18 cellular contexts compared by ENCODE assay signal in the genomic region with DNA sequence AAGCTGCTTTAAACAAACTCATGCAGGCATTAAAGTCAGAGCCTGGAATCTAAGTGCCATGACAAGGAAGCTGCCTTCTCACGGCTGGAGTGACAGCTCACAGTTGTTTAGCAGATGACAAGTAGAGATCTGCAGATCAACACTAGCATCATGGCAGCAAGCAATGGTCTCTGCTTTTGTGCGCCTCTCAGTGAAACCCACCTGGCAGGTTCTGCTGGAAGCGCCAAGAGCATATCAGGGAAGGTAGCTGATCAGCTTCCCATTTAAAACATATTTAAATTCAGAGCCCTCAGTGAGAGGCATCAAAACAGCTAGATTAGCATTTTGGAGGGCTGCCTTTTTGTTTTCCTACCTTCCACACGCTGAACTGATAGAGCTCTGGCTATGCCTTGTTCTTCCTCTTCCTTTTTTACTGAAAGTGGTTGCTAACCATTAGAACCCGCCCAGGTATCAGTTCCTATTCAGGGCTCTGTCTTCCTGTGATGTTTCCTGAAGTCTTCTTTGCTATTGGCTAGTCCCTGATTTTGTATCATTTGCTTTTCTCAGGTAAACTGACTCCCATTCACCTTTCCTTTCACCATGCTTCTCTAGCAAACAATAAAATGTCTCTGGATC.
DNase-seq lines count a peak whose midpoint lies in the region; ATAC-seq and TF ChIP-seq lines count a peak whose summit lies in the region.
"Had no signal": no experiment of that assay in that cellular context is flagged by ENCODE, and none has a peak within 500 bp of the region (broad histone marks: within the 10 kb centered on the region; RNA-seq: fewer than 3 reads in every experiment).

No MANE protein-coding gene starts in this region.

- DNase-seq in H9, result peak; percentile 32
- peak; percentile 48 for DNase-seq in NCI-H510A (lab: John Stamatoyannopoulos, UW)
- no peak for DNase-seq in WTC11 (ENCODE audit: low spot score)
- DNase-seq in neuronal stem cell (ENCODE audit: low spot score), result no peak
- no peak for DNase-seq in activated naive CD4-positive, alpha-beta T cell treated with anti-CD3 and anti-CD28 coated beads, Interleukin-2, amount 10 ng/mL, durations not matched to agents 7 days and 5 days
- DNase-seq in activated CD4-positive, alpha-beta T cell treated with anti-CD3 and anti-CD28 coated beads, Interleukin-2, amount 50 U/mL, for 4 hours, result no peak
- DNase-seq: ACHN, DMS 273 treated with DMSO at 0.1 percent for 48 hours, GF-D8, NCI-H1436 treated with DMSO at 0.1 percent for 48 hours, NCI-H2029, NCI-H2171 treated with DMSO at 0.1 percent for 48 hours, NCI-H446, SW 1271, T-helper 2 cell had no signal

- H3K9me3 ChIP-seq in H9 (ENCODE audit: control insufficient read depth, low read depth, low read length) (no peaks in the 10 kb centered on the region), neuronal stem cell (replicated peaks in 1 of 2; ENCODE audit: control insufficient read depth in 2 of 2, insufficient read depth in 1 of 2, low read depth in 1 of 2, low read length in 2 of 2) (no peaks in the 10 kb centered on the region)

- H2BK20ac ChIP-seq in H9 (ENCODE audit: low read depth, low read length, poor library complexity, severe bottlenecking), result no peak overlapping the region

- TF ChIP-seq CTCF in H9 (conservative IDR thresholded peaks at IDR 0.05) (no peak), WTC11 (IDR thresholded peaks at IDR 0.05) (no peak)

- H3K27ac ChIP-seq in H9 (ENCODE audit: insufficient read length, low read depth, low read length) (no peak overlapping the region), neuronal stem cell (replicated peaks; ENCODE audit: low read length) (no peak overlapping the region)
- H3K27ac ChIP-seq: C4-2B had no signal

- H3K4me1 Mint-ChIP-seq in H9, result peaks cover 9 to 11% of the 10 kb centered on the region in 2 experiments
- peaks cover 13% of the 10 kb centered on the region for H3K4me1 Mint-ChIP-seq in WTC11
- no peaks in the 10 kb centered on the region for H3K4me1 Mint-ChIP-seq in activated naive CD4-positive, alpha-beta T cell treated with anti-CD3 and anti-CD28 coated beads, Interleukin-2, amount 10 ng/mL, durations not matched to agents 7 days and 5 days

- no peak overlapping the region for H2AK5ac ChIP-seq in H9 (ENCODE audit: insufficient read length, low read length)
- H2AK5ac ChIP-seq in neuronal stem cell (ENCODE audit: low read depth, low read length), result no peak overlapping the region

- H2BK120ac ChIP-seq in H9 (ENCODE audit: low read depth, low read length, poor library complexity, severe bottlenecking), result no peak overlapping the region
- no peak overlapping the region for H2BK120ac ChIP-seq in neuronal stem cell (ENCODE audit: low read depth, low read length)

- H3K23me2 ChIP-seq in H9 (ENCODE audit: insufficient read length, low read depth, low read length, poor library complexity, severe bottlenecking), result no peaks in the 10 kb centered on the region

- H3K27me3 Mint-ChIP-seq in H9 (ENCODE audit: low read depth), result no peaks in the 10 kb centered on the region
- no peaks in the 10 kb centered on the region for H3K27me3 Mint-ChIP-seq in WTC11 (ENCODE audit: low read depth)
- no peaks in the 10 kb centered on the region for H3K27me3 Mint-ChIP-seq in activated naive CD4-positive, alpha-beta T cell treated with anti-CD3 and anti-CD28 coated beads, Interleukin-2, amount 10 ng/mL, durations not matched to agents 7 days and 5 days

- H4K91ac ChIP-seq in H9 (ENCODE audit: insufficient read length, low read depth, low read length), result no peak overlapping the region
- no peak overlapping the region for H4K91ac ChIP-seq in neuronal stem cell (ENCODE audit: low read depth, low read length, poor library complexity)

- no peak overlapping the region for H3T11ph ChIP-seq in H9 (ENCODE audit: low read length)

- peak; percentile 65 for ATAC-seq in WTC11
- no peak for ATAC-seq in GM18868 (IDR thresholded peaks at IDR 0.05; ENCODE audit: unreplicated experiment)
- ATAC-seq: Right ventricle myocardium inferior had no signal

- CTCF ChIA-PET in WTC11 (lab: Charles Lee), result interaction anchor here (1.2 to 1.5 kb wide), 2 partner anchors 9 to 13 kb away, joined by 3 read pairs; no protein-coding TSS in a partner anchor
- CTCF ChIA-PET in activated naive CD4-positive, alpha-beta T cell treated with anti-CD3 and anti-CD28 coated beads, Interleukin-2, amount 10 ng/mL, durations not matched to agents 7 days and 5 days (lab: Charles Lee), result no interaction called here

- no peak overlapping the region for H2BK12ac ChIP-seq in H9 (ENCODE audit: insufficient read length, low read depth, low read length)
- no peak overlapping the region for H2BK12ac ChIP-seq in neuronal stem cell (ENCODE audit: low read length)

- H3K36me3 Mint-ChIP-seq in H9 (ENCODE audit: insufficient read depth in 1 of 3, low read depth in 3 of 3), result no peaks in the 10 kb centered on the region
- no peaks in the 10 kb centered on the region for H3K36me3 Mint-ChIP-seq in WTC11
- H3K36me3 Mint-ChIP-seq in activated naive CD4-positive, alpha-beta T cell treated with anti-CD3 and anti-CD28 coated beads, Interleukin-2, amount 10 ng/mL, durations not matched to agents 7 days and 5 days, result no peaks in the 10 kb centered on the region

- no peak overlapping the region for H4K8ac ChIP-seq in H9 (replicated peaks; ENCODE audit: insufficient read length, low read depth, low read length)
- no peak overlapping the region for H4K8ac ChIP-seq in neuronal stem cell (ENCODE audit: low read depth, low read length)

- no peaks in the 10 kb centered on the region for H3K79me2 ChIP-seq in H9 (ENCODE audit: insufficient read depth, low read length)

- H3K4me3 Mint-ChIP-seq in H9, result no peak overlapping the region
- H3K4me3 Mint-ChIP-seq in WTC11, result no peak overlapping the region
- no peak overlapping the region for H3K4me3 Mint-ChIP-seq in activated naive CD4-positive, alpha-beta T cell treated with anti-CD3 and anti-CD28 coated beads, Interleukin-2, amount 10 ng/mL, durations not matched to agents 7 days and 5 days

- WGBS in H9 (ENCODE audit: extremely low coverage, insufficient read length, low lambda C conversion rate), result no CpG with 5 or more reads among the region's 5 CpGs
- WGBS in neuronal stem cell (ENCODE audit: extremely low coverage in 2 of 2, insufficient read length in 2 of 2, insufficient replicate concordance in 1 of 2), 2 donors, result no CpG with 5 or more reads among the region's 5 CpGs

- H3K9ac ChIP-seq in H9 (ENCODE audit: extremely low read depth, insufficient read length, low read length) (no peak overlapping the region), neuronal stem cell (ENCODE audit: low read depth, low read length, poor library complexity) (no peak overlapping the region)

- peaks cover 3% of the 10 kb centered on the region; the same call in 1 of the 2 replicates for H3K4me1 ChIP-seq in H9 (ENCODE audit: insufficient read depth, low read length)
- no peaks in the 10 kb centered on the region for H3K4me1 ChIP-seq in neuronal stem cell (ENCODE audit: control insufficient read depth in 2 of 2, insufficient read depth in 1 of 2, low read depth in 1 of 2, low read length in 2 of 2)

- no peak overlapping the region for H3K4me2 ChIP-seq in H9 (ENCODE audit: insufficient read depth, insufficient read length, low read length)
- no peak overlapping the region for H3K4me2 ChIP-seq in neuronal stem cell (ENCODE audit: insufficient read depth, low read length, poor library complexity, severe bottlenecking)

- H2BK15ac ChIP-seq in H9 (ENCODE audit: low read depth, low read length), result no peak overlapping the region
- H2BK15ac ChIP-seq in neuronal stem cell (ENCODE audit: low read length), result no peak overlapping the region

- H2AFZ ChIP-seq in H9 (ENCODE audit: low read length) (peak overlapping the region; percentile 0), neuronal stem cell (ENCODE audit: low read length) (no peak overlapping the region)

- H3K36me3 ChIP-seq in neuronal stem cell (replicated peaks in 1 of 2; ENCODE audit: control insufficient read depth in 2 of 2, insufficient read depth in 2 of 2, low read length in 2 of 2), result no peaks in the 10 kb centered on the region

- no peak overlapping the region for H3K18ac ChIP-seq in H9 (ENCODE audit: insufficient read length, low read depth, low read length)
- H3K18ac ChIP-seq in neuronal stem cell (ENCODE audit: low read length), result peak overlapping the region; percentile 49

- H3K23ac ChIP-seq in H9 (ENCODE audit: insufficient read length, low read depth, low read length) (no peak overlapping the region), neuronal stem cell (ENCODE audit: low read depth, low read length, poor library complexity) (no peak overlapping the region)

- no peak overlapping the region for H3K4me3 ChIP-seq in neuronal stem cell (ENCODE audit: low read length in 2 of 2)

- no peaks in the 10 kb centered on the region for H3K27me3 ChIP-seq in H9 (ENCODE audit: insufficient read depth, low read length)
- no peaks in the 10 kb centered on the region for H3K27me3 ChIP-seq in neuronal stem cell (ENCODE audit: control insufficient read depth in 3 of 3, insufficient read depth in 3 of 3, low read depth in 1 of 3, low read length in 3 of 3)

- H3K14ac ChIP-seq in H9 (ENCODE audit: insufficient read depth, low read length) (no peak overlapping the region), neuronal stem cell (ENCODE audit: low read length) (no peak overlapping the region)

- H3K79me1 ChIP-seq in H9 (ENCODE audit: insufficient read depth, low read depth, low read length, poor library complexity, severe bottlenecking) (no peaks in the 10 kb centered on the region), neuronal stem cell (ENCODE audit: low read depth, low read length) (no peaks in the 10 kb centered on the region)

- H3K9me3 Mint-ChIP-seq in H9, result no peaks in the 10 kb centered on the region
- H3K9me3 Mint-ChIP-seq in WTC11, result no peaks in the 10 kb centered on the region
- no peaks in the 10 kb centered on the region for H3K9me3 Mint-ChIP-seq in activated naive CD4-positive, alpha-beta T cell treated with anti-CD3 and anti-CD28 coated beads, Interleukin-2, amount 10 ng/mL, durations not matched to agents 7 days and 5 days

- no peak overlapping the region for H3K56ac ChIP-seq in H9 (ENCODE audit: insufficient read length, low read depth, low read length)

- POLR2A ChIA-PET in WTC11 (lab: Charles Lee), result no interaction called here

- H4K20me1 ChIP-seq in H9 (ENCODE audit: control insufficient read depth, insufficient read depth, insufficient read length), result no peaks in the 10 kb centered on the region

- H2BK5ac ChIP-seq in H9 (ENCODE audit: insufficient read length, low read length), result no peak overlapping the region
- H2BK5ac ChIP-seq in neuronal stem cell (ENCODE audit: low read length), result no peak overlapping the region

- H3K27ac Mint-ChIP-seq in H9, result peak overlapping the region in 1 of 3 experiments; percentile 25; a peak in 1 of 7 replicates
- 0 out of 2 replicates have a peak overlapping the region, but pooled peaks have one; percentile 1 for H3K27ac Mint-ChIP-seq in WTC11
- H3K27ac Mint-ChIP-seq in activated naive CD4-positive, alpha-beta T cell treated with anti-CD3 and anti-CD28 coated beads, Interleukin-2, amount 10 ng/mL, durations not matched to agents 7 days and 5 days, result no peak overlapping the region

- H3K4ac ChIP-seq in H9 (ENCODE audit: low read depth, low read length) (no peak overlapping the region), neuronal stem cell (ENCODE audit: low read length) (no peak overlapping the region)

- no peak overlapping the region for H4K5ac ChIP-seq in H9 (ENCODE audit: insufficient read length, low read depth, low read length)

Comparison
In these comparisons a context has a peak if more than half of its experiments do, and no peak if none do; other contexts are left out.
1. DNase-seq: peak in H9 (single experiment) and NCI-H510A (single experiment); none in WTC11 (single experiment), neuronal stem cell (single experiment), activated naive CD4-positive, alpha-beta T cell treated with anti-CD3 and anti-CD28 coated beads, Interleukin-2, amount 10 ng/mL, durations not matched to agents 7 days and 5 days (single experiment) and activated CD4-positive, alpha-beta T cell treated with anti-CD3 and anti-CD28 coated beads, Interleukin-2, amount 50 U/mL, for 4 hours (0 of 2).